In genomic region chr11:65817815-65818680, GRCh38 we compare ENCODE assay signal across 1 cellular context.
TF ChIP-seq lines count a peak whose summit lies in the region.

No MANE protein-coding gene starts in this region.

TF ChIP-seq in K562, 482 proteins besides CTCF, POLR2A, EP300 and RAD21 (continued from another document and continues in another):
- TF ChIP-seq REST (CRISPR knock-in tag; IDR thresholded peaks at IDR 0.05; ENCODE audit: low read depth) (no peak), NCOA2 (IDR thresholded peaks at IDR 0.05; ENCODE audit: partially characterized antibody in 2 of 2) (no peak), MIER1 (IDR thresholded peaks at IDR 0.05; ENCODE audit: low read depth) (0 out of 2 replicates have a peak, but pooled peaks have one; percentile 44), CCAR2 (IDR thresholded peaks at IDR 0.05; ENCODE audit: low read depth, low read length) (no peak), TAF1 (IDR thresholded peaks at IDR 0.05; ENCODE audit: control insufficient read depth, extremely low read depth, insufficient read depth, low read length, severe bottlenecking) (no peak), DEAF1 (CRISPR knock-in tag; IDR thresholded peaks at IDR 0.05) (peak; percentile 85), E2F6 (IDR thresholded peaks at IDR 0.05; ENCODE audit: borderline replicate concordance in 1 of 2, extremely low read depth in 1 of 2, insufficient read depth in 1 of 2, insufficient read length in 1 of 2, low read depth in 1 of 2, low read length in 1 of 2, poor library complexity in 1 of 2, severe bottlenecking in 1 of 2) (peak; percentile 43 to 47), OTX1 (CRISPR knock-in tag; IDR thresholded peaks at IDR 0.05) (no peak), SRSF7 (optimal IDR thresholded peaks at IDR 0.05; ENCODE audit: low read depth, low read length) (no peak), PML (IDR thresholded peaks at IDR 0.05; ENCODE audit: low read length) (no peak), CBX8 (IDR thresholded peaks at IDR 0.05; ENCODE audit: borderline replicate concordance, extremely low read depth, low read depth, low read length, poor library complexity, severe bottlenecking) (no peak), ZNF3 (CRISPR knock-in tag; IDR thresholded peaks at IDR 0.05) (no peak), HNRNPUL1 (IDR thresholded peaks at IDR 0.05; ENCODE audit: low read length) (no peak), CHD1 (IDR thresholded peaks at IDR 0.05; ENCODE audit: low read length) (no peak), MTF1 (CRISPR knock-in tag; IDR thresholded peaks at IDR 0.05; ENCODE audit: borderline replicate concordance) (no peak), POLR3G (IDR thresholded peaks at IDR 0.05; ENCODE audit: extremely low read depth, insufficient read length, insufficient replicate concordance) (no peak), TEAD1 (CRISPR knock-in tag; IDR thresholded peaks at IDR 0.05) (peak in 1 of 2 experiments; percentile 63; a peak in 1 of 4 replicates), ZSCAN29 (IDR thresholded peaks at IDR 0.05) (no peak), IRF1 (CRISPR knock-in tag; IDR thresholded peaks at IDR 0.05; ENCODE audit: borderline replicate concordance) (no peak), SMC3 (conservative IDR thresholded peaks at IDR 0.05; ENCODE audit: insufficient read depth, low read depth, low read length) (peak; percentile 94), ZNF347 (CRISPR knock-in tag; IDR thresholded peaks at IDR 0.05; ENCODE audit: low read depth) (no peak), HDAC2 (IDR thresholded peaks at IDR 0.05) (peak; percentile 88), POLR2AphosphoS2 (IDR thresholded peaks at IDR 0.05; ENCODE audit: low read length) (no peak), MGA (IDR thresholded peaks at IDR 0.05) (peak; percentile 36; the same call in 1 of the 2 replicates), NR2C1 (IDR thresholded peaks at IDR 0.05) (no peak), NR2C1 (tag; IDR thresholded peaks at IDR 0.05) (no peak), RBM17 (IDR thresholded peaks at IDR 0.05; ENCODE audit: borderline replicate concordance, low read depth, low read length) (no peak), SRSF9 (IDR thresholded peaks at IDR 0.05; ENCODE audit: borderline replicate concordance, low read depth, low read length) (no peak)
